ENCODE assay signal across 9 cellular contexts in genomic region chr9:93132287-93132927, GRCh38. TPM values are rescaled to one million over a fixed set of nuclear protein-coding genes. Genes with fewer than 3 reads are reported as not detected.
DNase-seq lines count a peak whose midpoint lies in the region; ATAC-seq and TF ChIP-seq lines count a peak whose summit lies in the region.
"Had no signal": no experiment of that assay in that cellular context is flagged by ENCODE, and none has a peak within 500 bp of the region (broad histone marks: within the 10 kb centered on the region; RNA-seq: fewer than 3 reads in every experiment).

No MANE protein-coding gene starts in this region.

- TF ChIP-seq CTCF in GM06990 (IDR thresholded peaks at IDR 0.05; ENCODE audit: insufficient read depth, low read length, poor library complexity, severe bottlenecking) (no peak), VCaP (conservative IDR thresholded peaks at IDR 0.05) (no peak), fibroblast of villous mesenchyme (IDR thresholded peaks at IDR 0.05; ENCODE audit: insufficient read depth, low read depth, low read length) (no peak)

- peak overlapping the region; percentile 75 for H3K27ac ChIP-seq in VCaP

- H3K4me3 ChIP-seq in GM06990 (replicated peaks; ENCODE audit: low read depth, low read length): peak overlapping the region; percentile 77
- peak overlapping the region; percentile 78 for H3K4me3 ChIP-seq in fibroblast of villous mesenchyme (ENCODE audit: low read depth, low read length)

- no peaks in the 10 kb centered on the region for H3K36me3 ChIP-seq in GM06990 (ENCODE audit: control insufficient read depth, insufficient read depth, low read length)

- ATAC-seq in GM19397 (IDR thresholded peaks at IDR 0.05; ENCODE audit: unreplicated experiment) (no peak), HG02840 (IDR thresholded peaks at IDR 0.05; ENCODE audit: low FRiP score, unreplicated experiment) (no peak)

- H3K27me3 ChIP-seq in GM06990 (replicated peaks; ENCODE audit: control insufficient read depth, insufficient read depth, low read length): no peaks in the 10 kb centered on the region

- DNase-seq in GM06990 (ENCODE audit: extremely low read depth, insufficient read length): no peak
- DNase-seq in fibroblast of villous mesenchyme (ENCODE audit: low read depth): peak; percentile 70
- DNase-seq in nucleus accumbens (lab: John Stamatoyannopoulos, UW): peak in 34 of 56 donors; percentile 10 to 67 (median 41)
- DNase-seq in NCI-H510A treated with DMSO at 0.1 percent for 48 hours (lab: John Stamatoyannopoulos, UW): no peak
- no peak for DNase-seq in stimulated activated CD4-positive, alpha-beta T cell treated with anti-CD3 and anti-CD28 coated beads, Interleukin-12 subunit alpha, Interleukin-12 subunit beta, amount 100 ng/mL, for 4 hours

RNA-seq across cellular contexts. Expression of gene NINJ1, which starts 1.6 kb away (rescaled TPM):
- total RNA-seq in fibroblast of villous mesenchyme: 30.3 and 33.7 TPM in 2 replicates

RNA-seq across cellular contexts. Expression of gene CARD19, which starts 36.4 kb away (rescaled TPM):
- total RNA-seq in fibroblast of villous mesenchyme: 35.8 and 45.1 TPM in 2 replicates

RNA-seq across cellular contexts. Expression of gene WNK2, which starts 51.5 kb away (rescaled TPM):
- not detected in 2 replicates for total RNA-seq in fibroblast of villous mesenchyme
- total RNA-seq: subcutaneous adipose tissue had no signal

Comparison
In these comparisons a context has a peak if more than half of its experiments do, and no peak if none do; other contexts are left out.
1. DNase-seq: peak in fibroblast of villous mesenchyme (single experiment) and nucleus accumbens (34 of 56); none in GM06990 (single experiment), NCI-H510A treated with DMSO at 0.1 percent for 48 hours (single experiment) and stimulated activated CD4-positive, alpha-beta T cell treated with anti-CD3 and anti-CD28 coated beads, Interleukin-12 subunit alpha, Interleukin-12 subunit beta, amount 100 ng/mL, for 4 hours (single experiment).